In the genomic region with DNA sequence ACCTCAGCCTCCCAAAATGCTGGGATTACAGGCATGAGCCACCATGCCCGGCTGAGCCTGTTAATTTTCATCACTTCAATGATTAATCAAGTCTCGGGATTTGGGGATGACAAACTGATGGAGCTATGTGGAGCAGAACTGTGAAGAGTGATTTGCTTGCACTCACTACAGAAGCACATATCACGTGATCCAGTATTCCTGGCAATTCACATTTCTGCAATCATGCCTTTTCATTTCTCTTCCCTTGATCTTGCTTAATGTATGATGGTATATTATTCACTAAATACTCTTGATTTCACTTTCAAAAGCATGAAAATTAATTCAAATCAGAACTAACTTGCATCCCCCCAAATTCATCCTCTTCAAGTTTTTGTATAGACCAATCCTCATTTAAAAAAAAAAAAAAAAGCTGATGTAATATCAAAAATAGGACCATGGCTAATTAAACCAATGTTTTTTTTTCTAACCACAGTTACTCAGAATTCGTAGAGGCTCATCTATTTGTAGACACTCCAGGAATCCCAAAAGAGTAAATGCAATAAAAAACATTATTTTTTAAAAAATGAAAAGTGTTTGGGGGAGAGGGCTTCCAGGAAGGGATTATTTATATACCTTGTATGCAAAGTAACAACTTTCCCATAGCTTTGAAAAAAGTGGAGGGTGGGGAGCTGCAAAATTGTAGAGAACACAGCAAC, we compare ENCODE assay signal across 23 cellular contexts. TPM values are rescaled to one million over a fixed set of nuclear protein-coding genes. Genes with fewer than 3 reads are reported as not detected.
DNase-seq lines count a peak whose midpoint lies in the region; ATAC-seq, FAIRE-seq and TF ChIP-seq lines count a peak whose summit lies in the region.
"Had no signal": no experiment of that assay in that cellular context is flagged by ENCODE, and none has a peak within 500 bp of the region (broad histone marks: within the 10 kb centered on the region; RNA-seq: fewer than 3 reads in every experiment).

No MANE protein-coding gene starts in this region.

- no peak for TF ChIP-seq POLR2A in GM12878 (IDR thresholded peaks at IDR 0.05; ENCODE audit: low read depth, low read length)
- TF ChIP-seq POLR2A in Peyer's patch (IDR thresholded peaks at IDR 0.05): no peak

- no peak for ATAC-seq in GM12878
- no peak for ATAC-seq in HG02973 (IDR thresholded peaks at IDR 0.05; ENCODE audit: unreplicated experiment)
- ATAC-seq: Right ventricle myocardium inferior had no signal

- no peak for TF ChIP-seq EP300 in GM12878 (IDR thresholded peaks at IDR 0.05; ENCODE audit: borderline replicate concordance in 1 of 2, control insufficient read depth in 1 of 2, low read depth in 2 of 2, low read length in 2 of 2)

- H3K27me3 ChIP-seq in GM12878 (replicated peaks in 1 of 2; ENCODE audit: control insufficient read depth in 2 of 2, insufficient read depth in 2 of 2, low read length in 1 of 2) (no peaks in the 10 kb centered on the region), Peyer's patch (no peaks in the 10 kb centered on the region)
- H3K27me3 ChIP-seq: BE2C had no signal

- no peak overlapping the region for H3K9ac ChIP-seq in GM12878 (ENCODE audit: control insufficient read depth, insufficient read depth, low read length)
- H3K9ac ChIP-seq in kidney (ENCODE audit: low read length in 2 of 2): no peak overlapping the region
- H3K9ac ChIP-seq: KMS-11 had no signal

- H3K27ac ChIP-seq in GM12878 (ENCODE audit: control insufficient read depth, insufficient read depth): no peak overlapping the region
- no peak overlapping the region for H3K27ac ChIP-seq in kidney (ENCODE audit: low read depth in 2 of 2, low read length in 2 of 2)
- H3K27ac ChIP-seq in Peyer's patch: no peak overlapping the region
- H3K27ac ChIP-seq: KMS-11 had no signal

- H3K36me3 Mint-ChIP-seq in HFFc6 (ENCODE audit: low read depth): no peaks in the 10 kb centered on the region

- H3K9me3 ChIP-seq in GM12878 (replicated peaks; ENCODE audit: control insufficient read depth, insufficient read depth, low read length): no peaks in the 10 kb centered on the region
- H3K9me3 ChIP-seq in kidney (ENCODE audit: control insufficient read depth in 1 of 2, low read length in 2 of 2): no peaks in the 10 kb centered on the region
- no peaks in the 10 kb centered on the region for H3K9me3 ChIP-seq in Peyer's patch
- H3K9me3 ChIP-seq: BE2C had no signal

- POLR2A ChIA-PET in GM12878 (lab: Charles Lee): interaction anchor here (0.6 kb wide), 1 partner anchor 163 kb away, joined by 4 read pairs; no protein-coding TSS in a partner anchor

- H3K4me2 ChIP-seq in GM12878 (ENCODE audit: control insufficient read depth, insufficient read depth): no peak overlapping the region
- H3K4me2 ChIP-seq: KMS-11 had no signal

- DNase-seq in HFFc6 (no peak), GM12878 (ENCODE audit: low read depth, low spot score) (no peak), kidney (peak; percentile 12), pons (ENCODE audit: low spot score) (peak; percentile 17), Peyer's patch (no peak), RCC 7860 (ENCODE audit: low spot score) (no peak), NCI-H2029 treated with DMSO at 0.1 percent for 48 hours (lab: John Stamatoyannopoulos, UW) (no peak)
- DNase-seq: BE2C, DMS53, EL, GF-D8, H7, NCI-H1092 treated with DMSO at 0.1 percent for 48 hours, NCI-H1436 treated with DMSO at 0.1 percent for 48 hours, NCI-H1930, NCI-H2171, NCI-H345, NCI-H526 had no signal

- H3K36me3 ChIP-seq in GM12878 (ENCODE audit: control insufficient read depth in 2 of 2, insufficient read depth in 2 of 2, low read length in 1 of 2): no peaks in the 10 kb centered on the region
- H3K36me3 ChIP-seq in kidney (ENCODE audit: control insufficient read depth in 1 of 2, insufficient read depth in 2 of 2, low read length in 2 of 2): no peaks in the 10 kb centered on the region
- no peaks in the 10 kb centered on the region for H3K36me3 ChIP-seq in Peyer's patch
- H3K36me3 ChIP-seq: BE2C had no signal

- no peak overlapping the region for H3K4me3 ChIP-seq in GM12878
- no peak overlapping the region for H3K4me3 ChIP-seq in kidney (ENCODE audit: low read length in 2 of 2)
- no peak overlapping the region for H3K4me3 ChIP-seq in Peyer's patch

- CTCF ChIA-PET in GM12878 (lab: Yijun Ruan, JAX): interaction anchor here (0.7 kb wide), 1 partner anchor 21 kb away, joined by 3 read pairs; no protein-coding TSS in a partner anchor

- H3K4me1 ChIP-seq in GM12878 (ENCODE audit: control insufficient read depth, insufficient read depth, low read length): no peaks in the 10 kb centered on the region
- H3K4me1 ChIP-seq in kidney (ENCODE audit: control insufficient read depth in 1 of 2, insufficient read depth in 1 of 2, low read depth in 1 of 2, low read length in 2 of 2): no peaks in the 10 kb centered on the region
- H3K4me1 ChIP-seq in Peyer's patch: no peaks in the 10 kb centered on the region
- H3K4me1 ChIP-seq: BE2C had no signal

- H3K79me2 ChIP-seq in GM12878 (ENCODE audit: control insufficient read depth, insufficient read depth, low read length): no peaks in the 10 kb centered on the region

- in situ Hi-C loops in GM12878 (cut with MboI): no loop called here

- intact Hi-C loops in GM12878 (cut with micrococcal nuclease; ENCODE audit: unreplicated experiment) (no loop called here), kidney (cut with DNase I) (no loop called here)

- TF ChIP-seq CTCF in HFFc6 (IDR thresholded peaks at IDR 0.05) (no peak), GM12878 (IDR thresholded peaks at IDR 0.05 in 2 of 3, conservative IDR thresholded peaks at IDR 0.05 in 1 of 3; ENCODE audit: control insufficient read depth in 2 of 3, extremely low read depth in 1 of 3, insufficient read depth in 1 of 3, low read depth in 3 of 3, low read length in 3 of 3) (no peak), kidney (IDR thresholded peaks at IDR 0.05; ENCODE audit: borderline replicate concordance, extremely low read depth, insufficient read depth) (no peak), Peyer's patch (IDR thresholded peaks at IDR 0.05) (no peak)

- FAIRE-seq in GM12878 (lab: Jason Lieb, UNC) (no peak), kidney (lab: Jason Lieb, UNC) (no peak), RCC 7860 (lab: Jason Lieb, UNC) (no peak)
- FAIRE-seq: A204.1, D721Med had no signal

- SMC1A ChIA-PET in GM12878 (lab: Charles Lee; ENCODE audit: uncharacterized antibody, unreplicated experiment): interaction anchor here (1.8 kb wide), 1 partner anchor 11 kb away, joined by 4 read pairs; no protein-coding TSS in a partner anchor

- H3K4me1 Mint-ChIP-seq in HFFc6 (ENCODE audit: low read depth): peaks cover 13% of the 10 kb centered on the region

- RAD21 ChIA-PET in GM12878 (lab: Charles Lee; ENCODE audit: unreplicated experiment): no interaction called here

- 44% methylated on average over 4 of the region's 4 CpGs for WGBS in GM12878 (ENCODE audit: insufficient coverage, insufficient replicate concordance, low lambda C conversion rate, missing lambda C conversion rate)

- no peaks in the 10 kb centered on the region for H3K9me3 Mint-ChIP-seq in HFFc6

- peaks cover 4% of the 10 kb centered on the region; the same call in 1 of the 2 replicates for H3K27me3 Mint-ChIP-seq in HFFc6 (ENCODE audit: insufficient read depth)

- no peaks in the 10 kb centered on the region for H4K20me1 ChIP-seq in GM12878 (ENCODE audit: control insufficient read depth, insufficient read depth)

- H2AFZ ChIP-seq in GM12878 (ENCODE audit: control insufficient read depth, low read depth, low read length): no peak overlapping the region

- no peak overlapping the region for H3K4me3 Mint-ChIP-seq in HFFc6

- no peak for TF ChIP-seq RAD21 in GM12878 (IDR thresholded peaks at IDR 0.05; ENCODE audit: insufficient read depth, low read depth, low read length)

- H3K27ac Mint-ChIP-seq in HFFc6: peak overlapping the region; percentile 16; the same call in 1 of the 2 replicates

- BruUV-seq in GM12878 (replicated peaks; lab: Mats Ljungman, UMichigan): no TSS peak

TF ChIP-seq in GM12878, 131 proteins besides CTCF, POLR2A, EP300 and RAD21 (continues in another document):
- TF ChIP-seq RAD51 (IDR thresholded peaks at IDR 0.05) (peak; percentile 40; the same call in 1 of the 2 replicates), ZNF207 (IDR thresholded peaks at IDR 0.05; ENCODE audit: borderline replicate concordance) (no peak)

RNA-seq across cellular contexts. Expression of a gene that starts 7.0 kb away (rescaled TPM):
- 100 to 1,000 TPM in 1 of 6 experiments, 10 to 100 TPM in 5; 80.7 to 110 (median 91.9) TPM for total RNA-seq in HFFc6 (2021; fragmentation: NEBNext Ultra II Directional; extraction: Animal tissue kit (Norgen Biotek cat#: 25700))
- 148 and 149 TPM in 2 replicates for total RNA-seq in GM12878 (2013; cell fraction: nucleolus; rRNA removed)
- total RNA-seq in GM12878 (2014; rRNA removed): 8.9 and 10.7 TPM in 2 replicates
- total RNA-seq in GM12878 (2014; rRNA removed; fragmentation: Illumina TruSeq; extraction: Trizol): 16.6 and 16.8 TPM in 2 replicates
- total RNA-seq in GM12878 (2021): 28.6 and 31.5 TPM in 2 replicates
- polyA plus RNA-seq in GM12878 (2011; ENCODE audit: low read depth): 15.5 TPM
- 16.0 and 17.6 TPM in 2 replicates for polyA plus RNA-seq in GM12878 (2011; rRNA removed)
- 18.0 and 20.6 TPM in 2 replicates for polyA plus RNA-seq in GM12878 (2011; cell fraction: cytosol; rRNA removed)
- polyA plus RNA-seq in GM12878 (2011; cell fraction: nucleus; rRNA removed): 80.6 and 88.4 TPM in 2 replicates
- 16.2 and 24.8 TPM in 2 replicates for polyA plus RNA-seq in GM12878 (2012)
- polyA plus RNA-seq in GM12878 (2014; fragmentation: Illumina TruSeq; extraction: Trizol): 26.3 and 36.3 TPM in 2 replicates
- 10 to 100 TPM in 1 of 2 experiments, 1 to 10 TPM in 1; 8.8 to 13.3 TPM for polyA plus RNA-seq in GM12878 (2014; fragmentation: Nextera tagmentation; extraction: Ambion mirVana)
- polyA plus RNA-seq in GM12878 (2014; rRNA removed): 18.4 and 20.3 TPM in 2 replicates
- 10 to 100 TPM; 23.4 to 28.5 TPM for polyA plus RNA-seq in GM12878 (2016; fragmentation: Nextera tagmentation; extraction: Ambion mirVana)
- polyA minus RNA-seq in GM12878 (2011; rRNA and poly(A)+ RNA removed): 39.8 and 40.7 TPM in 2 replicates
- polyA minus RNA-seq in GM12878 (2011; cell fraction: cytosol; rRNA and poly(A)+ RNA removed): 23.0 and 28.3 TPM in 2 replicates
- 27.8 and 65.8 TPM in 2 replicates for polyA minus RNA-seq in GM12878 (2011; cell fraction: nucleus; rRNA and poly(A)+ RNA removed)
- total RNA-seq in kidney: 56.5 TPM
- polyA plus RNA-seq in kidney (ENCODE audit: insufficient read depth, low read depth, low replicate concordance): 27.1 TPM
- 100 to 1,000 TPM in 1 of 4 donors, 10 to 100 TPM in 3; 35.9 to 111 (median 90.8) TPM for total RNA-seq in Peyer's patch

Comparison
In these comparisons a context has a peak if more than half of its experiments do, and no peak if none do; other contexts are left out.
1. DNase-seq: peak in kidney (single experiment) and pons (single experiment); none in HFFc6 (single experiment), GM12878 (single experiment), Peyer's patch (0 of 3), RCC 7860 (single experiment) and NCI-H2029 treated with DMSO at 0.1 percent for 48 hours (single experiment).